Comparison of ENCODE assay signal across 10 cellular contexts in genomic region chr17:39638317-39638716, GRCh38. TPM values are rescaled to one million over a fixed set of nuclear protein-coding genes. Genes with fewer than 3 reads are reported as not detected.
A peak's percentile ranks its signal among the peaks of the same experiment; 100 is the strongest.
DNase-seq lines count a peak whose midpoint lies in the region; ATAC-seq and TF ChIP-seq lines count a peak whose summit lies in the region.
"Had no signal": no experiment of that assay in that cellular context is flagged by ENCODE, and none has a peak within 500 bp of the region (broad histone marks: within the 10 kb centered on the region; RNA-seq: fewer than 3 reads in every experiment).

No MANE protein-coding gene starts in this region.

- DNase-seq in CD8-positive, alpha-beta T cell, result no peak
- DNase-seq in MG63, result no peak
- DNase-seq in DMS 273 treated with DMSO at 0.1 percent for 48 hours (lab: John Stamatoyannopoulos, UW), result no peak
- no peak for DNase-seq in NCI-H2081 (lab: John Stamatoyannopoulos, UW)
- DNase-seq: hypothalamus, NCI-H2171 had no signal

- POLR2A ChIA-PET in CD8-positive, alpha-beta T cell (lab: Charles Lee), result interaction anchor here (0.7 to 0.9 kb wide), 3 partner anchors 17 to 227 kb away, joined by 3 to 4 read pairs (median 3); partner anchors contain the start of gene PGAP3

- TF ChIP-seq CTCF in CD8-positive, alpha-beta T cell (IDR thresholded peaks at IDR 0.05), result no peak
- no peak for TF ChIP-seq CTCF in neutrophil (IDR thresholded peaks at IDR 0.05)

- intact Hi-C loops in CD8-positive, alpha-beta T cell (cut with DNase I, micrococcal nuclease), result loop anchor here (5.0 to 10.0 kb wide), 4 partner anchors 94 to 579 kb away; partner anchors contain the start of genes MIEN1 (in 1 of the 2), PSMD3 (in 1 of the 2) and WIPF2 (in 1 of the 2)

- H3K4me3 ChIP-seq in CD8-positive, alpha-beta T cell (ENCODE audit: low read depth, low read length), result peak overlapping the region; percentile 85
- H3K4me3 ChIP-seq in MG63, result peak overlapping the region; percentile 76
- peak overlapping the region; percentile 91 to 99 for H3K4me3 ChIP-seq in duodenal mucosa (ENCODE audit: low read depth in 1 of 2, low read length in 2 of 2)
- peak overlapping the region; percentile 89 to 90 for H3K4me3 ChIP-seq in neutrophil (ENCODE audit: low read depth in 1 of 2, low read length in 1 of 2)

- peaks cover 56% of the 10 kb centered on the region for H3K4me1 ChIP-seq in CD8-positive, alpha-beta T cell (ENCODE audit: insufficient read depth, low read length)
- H3K4me1 ChIP-seq in duodenal mucosa (ENCODE audit: control insufficient read depth in 1 of 2, insufficient read depth in 2 of 2, low read length in 2 of 2) (peaks cover 55 to 63% of the 10 kb centered on the region in 2 donors), neutrophil (ENCODE audit: control insufficient read depth in 1 of 2, insufficient read depth in 1 of 2, low read depth in 1 of 2, low read length in 1 of 2) (peaks cover 81 to 83% of the 10 kb centered on the region in 2 experiments)

- H3K36me3 ChIP-seq in CD8-positive, alpha-beta T cell (ENCODE audit: insufficient read depth, low read length), result no peaks in the 10 kb centered on the region
- H3K36me3 ChIP-seq in MG63 (peaks cover 3% of the 10 kb centered on the region; the same call in 1 of the 2 replicates), duodenal mucosa (ENCODE audit: control insufficient read depth in 1 of 2, insufficient read depth in 2 of 2, low read length in 2 of 2) (peaks cover 7 to 17% of the 10 kb centered on the region in 2 donors), neutrophil (no peaks in the 10 kb centered on the region)

- H3K9me3 Mint-ChIP-seq in CD8-positive, alpha-beta T cell, result no peaks in the 10 kb centered on the region

- peaks cover 12% of the 10 kb centered on the region for H3K36me3 Mint-ChIP-seq in CD8-positive, alpha-beta T cell

- H3K4me1 Mint-ChIP-seq in CD8-positive, alpha-beta T cell (ENCODE audit: low read depth), result peaks cover 73% of the 10 kb centered on the region

- no peak for ATAC-seq in CD8-positive, alpha-beta T cell
- no peak for ATAC-seq in HG02973 (IDR thresholded peaks at IDR 0.05; ENCODE audit: unreplicated experiment)
- no peak for ATAC-seq in HG03045 (IDR thresholded peaks at IDR 0.05; ENCODE audit: unreplicated experiment)

- peak overlapping the region; percentile 93 for H3K4me3 Mint-ChIP-seq in CD8-positive, alpha-beta T cell

- no peaks in the 10 kb centered on the region for H3K9me3 ChIP-seq in CD8-positive, alpha-beta T cell (ENCODE audit: low read length)
- no peaks in the 10 kb centered on the region for H3K9me3 ChIP-seq in MG63
- no peaks in the 10 kb centered on the region for H3K9me3 ChIP-seq in duodenal mucosa (ENCODE audit: control insufficient read depth in 1 of 2, low read length in 2 of 2)
- H3K9me3 ChIP-seq in neutrophil, result no peaks in the 10 kb centered on the region

- no peak overlapping the region for H3K27ac ChIP-seq in CD8-positive, alpha-beta T cell (ENCODE audit: low read depth, low read length)
- no peak overlapping the region for H3K27ac ChIP-seq in duodenal mucosa (ENCODE audit: low read depth, low read length)
- peak overlapping the region; percentile 91 for H3K27ac ChIP-seq in neutrophil

- peak overlapping the region; percentile 97 for H3K27ac Mint-ChIP-seq in CD8-positive, alpha-beta T cell

- H3K9ac ChIP-seq in duodenal mucosa (ENCODE audit: low read depth in 1 of 2, low read length in 2 of 2), result peak overlapping the region; percentile 77 to 89

- no peaks in the 10 kb centered on the region for H3K27me3 ChIP-seq in CD8-positive, alpha-beta T cell (ENCODE audit: insufficient read depth, low read length)
- H3K27me3 ChIP-seq in MG63, result no peaks in the 10 kb centered on the region
- no peaks in the 10 kb centered on the region for H3K27me3 ChIP-seq in duodenal mucosa (ENCODE audit: control insufficient read depth in 1 of 2, insufficient read depth in 2 of 2, low read length in 2 of 2)
- no peaks in the 10 kb centered on the region for H3K27me3 ChIP-seq in neutrophil

- CTCF ChIA-PET in CD8-positive, alpha-beta T cell (lab: Charles Lee), result interaction anchor here (1.0 to 16.6 kb wide), 5 partner anchors 9 to 91 kb away, joined by 3 to 263 read pairs (median 7); partner anchors contain the start of genes MIEN1, PNMT and PPP1R1B

- H3K27me3 Mint-ChIP-seq in CD8-positive, alpha-beta T cell (ENCODE audit: low read depth), result no peaks in the 10 kb centered on the region

RNA-seq across cellular contexts. Expression of gene STARD3, which starts 1.4 kb away (rescaled TPM):
- total RNA-seq in CD8-positive, alpha-beta T cell, result 100 to 1,000 TPM; 102 to 118 TPM
- 55.2 and 61.8 TPM in 2 replicates for total RNA-seq in MG63 (2014; rRNA removed; shearing (Covaris generic); ENCODE audit: low replicate concordance)

RNA-seq across cellular contexts. Expression of gene PPP1R1B, which starts 11.6 kb away (rescaled TPM):
- not detected for total RNA-seq in CD8-positive, alpha-beta T cell
- total RNA-seq in MG63 (2014; rRNA removed; shearing (Covaris generic); ENCODE audit: low replicate concordance), result not detected in 2 replicates

RNA-seq across cellular contexts. Expression of gene TCAP, which starts 26.8 kb away (rescaled TPM):
- total RNA-seq in CD8-positive, alpha-beta T cell, result 1 to 10 TPM; 4.2 to 5.2 TPM
- 0.07 TPM in 1 of 2 replicates, not detected in the other for total RNA-seq in MG63 (2014; rRNA removed; shearing (Covaris generic); ENCODE audit: low replicate concordance)

RNA-seq across cellular contexts. Expression of gene PNMT, which starts 29.9 kb away (rescaled TPM):
- under 1 TPM in 1 of 2 experiments, not detected in 1; 0.43 TPM for total RNA-seq in CD8-positive, alpha-beta T cell
- not detected in 2 replicates for total RNA-seq in MG63 (2014; rRNA removed; shearing (Covaris generic); ENCODE audit: low replicate concordance)

RNA-seq across cellular contexts. Expression of gene NEUROD2, which starts 30.6 kb away (rescaled TPM):
- not detected for total RNA-seq in CD8-positive, alpha-beta T cell
- total RNA-seq in MG63 (2014; rRNA removed; shearing (Covaris generic); ENCODE audit: low replicate concordance), result not detected in 2 replicates
